1 cellular context compared by ENCODE assay signal in genomic region chr1:155245163-155245524, GRCh38.
TF ChIP-seq lines count a peak whose summit lies in the region.

No MANE protein-coding gene starts in this region.

TF ChIP-seq in HCT116, 20 proteins besides CTCF, POLR2A, EP300 and RAD21 (continued from another document):
- TF ChIP-seq REST (IDR thresholded peaks at IDR 0.05; ENCODE audit: low read depth), result no peak
- TF ChIP-seq POLR2AphosphoS5 (IDR thresholded peaks at IDR 0.05; ENCODE audit: low read depth, low read length), result no peak
- no peak for TF ChIP-seq ZFX (IDR thresholded peaks at IDR 0.05)
- no peak for TF ChIP-seq SRF (IDR thresholded peaks at IDR 0.05; ENCODE audit: low read depth)
- TF ChIP-seq EZH2phosphoT487 (IDR thresholded peaks at IDR 0.05; ENCODE audit: borderline replicate concordance), result no peak
- TF ChIP-seq ZNF274 (IDR thresholded peaks at IDR 0.05; ENCODE audit: low read depth, low read length), result no peak
- TF ChIP-seq ATF3 (IDR thresholded peaks at IDR 0.05), result no peak
- TF ChIP-seq EGR1 (IDR thresholded peaks at IDR 0.05; ENCODE audit: low read depth), result no peak
- TF ChIP-seq CBX3 (IDR thresholded peaks at IDR 0.05; ENCODE audit: low read depth), result no peak
- no peak for TF ChIP-seq YY1 (IDR thresholded peaks at IDR 0.05; ENCODE audit: extremely low read depth, insufficient replicate concordance, low read depth, low read length)
- TF ChIP-seq JUND (IDR thresholded peaks at IDR 0.05), result no peak
- TF ChIP-seq SP1 (IDR thresholded peaks at IDR 0.05; ENCODE audit: low read depth), result no peak
- TF ChIP-seq ZBTB33 (IDR thresholded peaks at IDR 0.05; ENCODE audit: extremely low read depth, insufficient replicate concordance, low read length), result no peak
- no peak for TF ChIP-seq SIN3A (IDR thresholded peaks at IDR 0.05; ENCODE audit: low read depth)
